Comparison of ENCODE assay signal across 14 cellular contexts in the genomic region with DNA sequence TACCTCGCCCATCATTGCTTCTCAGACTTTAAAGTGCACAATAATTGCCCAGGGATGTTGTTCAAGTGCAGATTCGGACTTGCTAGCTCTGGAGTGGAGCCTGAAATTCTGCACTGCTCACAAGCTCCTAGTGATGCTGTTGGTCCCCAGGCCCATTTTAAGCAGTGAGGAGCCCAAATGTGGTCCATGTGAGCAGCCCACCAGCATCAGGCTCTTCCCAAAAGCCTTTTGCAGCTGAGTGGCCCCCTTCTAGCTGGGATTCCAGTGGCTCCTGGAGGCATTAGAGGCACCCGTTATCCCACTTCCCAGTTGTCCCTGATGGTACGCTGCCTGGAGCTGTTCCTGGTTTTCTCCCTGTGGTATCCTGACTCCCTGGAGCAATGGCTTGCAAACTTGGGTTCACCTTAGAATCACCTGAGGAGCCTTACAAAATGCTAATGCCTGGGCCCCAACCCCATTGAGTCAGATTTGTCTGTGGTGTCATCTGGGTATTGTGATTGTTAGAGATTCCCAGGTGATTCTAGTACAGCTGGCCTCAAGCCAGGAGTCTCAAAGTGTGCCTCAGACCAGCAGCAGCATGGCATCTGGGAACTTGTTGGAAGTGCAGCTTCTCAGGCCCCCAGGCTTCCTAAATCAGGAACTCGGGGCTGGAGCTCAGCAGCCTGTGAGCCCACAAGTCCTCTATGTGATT.
DNase-seq lines count a peak whose midpoint lies in the region; ATAC-seq and TF ChIP-seq lines count a peak whose summit lies in the region.
"Had no signal": no experiment of that assay in that cellular context is flagged by ENCODE, and none has a peak within 500 bp of the region (broad histone marks: within the 10 kb centered on the region; RNA-seq: fewer than 3 reads in every experiment).

No MANE protein-coding gene starts in this region.

- DNase-seq in stimulated activated naive B cell treated with anti-CD40 and anti-IgM and Interleukin-4, amounts not matched to agents 10 μg/mL and 1 μg/mL and 100 μg/mL, for 72 hours: no peak
- DNase-seq in NCI-H2196 treated with DMSO at 0.1 percent for 48 hours (lab: John Stamatoyannopoulos, UW; ENCODE audit: unreplicated experiment) (no peak), omental fat pad (ENCODE audit: low spot score) (no peak), SK-N-DZ (ENCODE audit: low spot score) (no peak)
- DNase-seq: activated CD4-positive, alpha-beta T cell treated with anti-CD3 and anti-CD28 coated beads for 48 hours; CD4-positive, alpha-beta T cell; dorsolateral prefrontal cortex; NCI-H2029 treated with DMSO at 0.1 percent for 48 hours; SIG-M5; T1000 had no signal

- H3K4me3 Mint-ChIP-seq in stimulated activated naive B cell treated with anti-CD40 and anti-IgM and Interleukin-4, amounts not matched to agents 10 μg/mL and 1 μg/mL and 100 μg/mL, for 72 hours: no peak overlapping the region
- H3K4me3 Mint-ChIP-seq: CD4-positive, alpha-beta T cell had no signal

- H3K36me3 Mint-ChIP-seq in stimulated activated naive B cell treated with anti-CD40 and anti-IgM and Interleukin-4, amounts not matched to agents 10 μg/mL and 1 μg/mL and 100 μg/mL, for 72 hours: peaks cover 0 to 3% of the 10 kb centered on the region in 2 donors
- H3K36me3 Mint-ChIP-seq: activated naive CD4-positive, alpha-beta T cell treated with anti-CD3 and anti-CD28 coated beads, Interleukin-2, amount 50 U/mL, for 72 hours had no signal

- peak; percentile 25 for ATAC-seq in GM18907 (IDR thresholded peaks at IDR 0.05; ENCODE audit: unreplicated experiment)
- peak; percentile 23 for ATAC-seq in GM21717 (IDR thresholded peaks at IDR 0.05; ENCODE audit: unreplicated experiment)
- ATAC-seq in HG03432 (IDR thresholded peaks at IDR 0.05; ENCODE audit: unreplicated experiment): peak; percentile 32
- peak; percentile 17 to 29 for ATAC-seq in stimulated activated naive B cell treated with anti-CD40 and anti-IgM and Interleukin-4, amounts not matched to agents 10 μg/mL and 1 μg/mL and 100 μg/mL, for 72 hours (replicated peaks)
- no peak for ATAC-seq in omental fat pad (ENCODE audit: low FRiP score)
- ATAC-seq: activated naive CD4-positive, alpha-beta T cell treated with anti-CD3 and anti-CD28 coated beads, Interleukin-2, amount 50 U/mL, for 72 hours had no signal

- peaks cover 3 to 4% of the 10 kb centered on the region in 2 donors for H3K9me3 Mint-ChIP-seq in stimulated activated naive B cell treated with anti-CD40 and anti-IgM and Interleukin-4, amounts not matched to agents 10 μg/mL and 1 μg/mL and 100 μg/mL, for 72 hours
- H3K9me3 Mint-ChIP-seq: activated naive CD4-positive, alpha-beta T cell treated with anti-CD3 and anti-CD28 coated beads, Interleukin-2, amount 50 U/mL, for 72 hours; CD4-positive, alpha-beta T cell had no signal

- TF ChIP-seq CTCF in omental fat pad (IDR thresholded peaks at IDR 0.05): no peak

- peak overlapping the region; percentile 25 for H3K27ac Mint-ChIP-seq in stimulated activated naive B cell treated with anti-CD40 and anti-IgM and Interleukin-4, amounts not matched to agents 10 μg/mL and 1 μg/mL and 100 μg/mL, for 72 hours
- H3K27ac Mint-ChIP-seq: activated naive CD4-positive, alpha-beta T cell treated with anti-CD3 and anti-CD28 coated beads, Interleukin-2, amount 50 U/mL, for 72 hours; CD4-positive, alpha-beta T cell had no signal

- H3K4me1 Mint-ChIP-seq in stimulated activated naive B cell treated with anti-CD40 and anti-IgM and Interleukin-4, amounts not matched to agents 10 μg/mL and 1 μg/mL and 100 μg/mL, for 72 hours: peaks cover 10 to 13% of the 10 kb centered on the region in 2 donors

- H3K27me3 Mint-ChIP-seq in stimulated activated naive B cell treated with anti-CD40 and anti-IgM and Interleukin-4, amounts not matched to agents 10 μg/mL and 1 μg/mL and 100 μg/mL, for 72 hours: peaks cover 0 to 5% of the 10 kb centered on the region in 2 donors
